In the genomic region with DNA sequence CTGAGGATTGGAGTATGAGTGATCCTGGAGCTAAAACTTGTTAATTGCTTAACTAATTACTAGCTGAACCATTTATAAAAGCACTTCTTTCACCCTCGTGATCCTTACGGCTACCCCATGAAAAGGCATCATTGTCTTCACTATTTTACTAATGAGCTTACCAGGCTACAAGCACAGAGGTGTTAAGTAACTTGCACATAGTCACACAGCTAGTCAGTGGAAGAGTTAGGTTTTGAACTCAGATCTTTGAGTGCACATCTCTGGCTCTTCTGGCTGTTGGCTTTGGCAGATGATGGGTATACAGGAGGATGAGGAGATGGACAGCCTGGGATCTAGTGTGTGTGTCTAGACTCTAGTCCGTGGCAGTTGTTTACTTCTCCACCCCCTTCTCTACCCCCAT, we compare ENCODE assay signal across 23 cellular contexts. TPM values are rescaled to one million over a fixed set of nuclear protein-coding genes. Genes with fewer than 3 reads are reported as not detected.
DNase-seq lines count a peak whose midpoint lies in the region; ATAC-seq, FAIRE-seq and TF ChIP-seq lines count a peak whose summit lies in the region.
"Had no signal": no experiment of that assay in that cellular context is flagged by ENCODE, and none has a peak within 500 bp of the region (broad histone marks: within the 10 kb centered on the region; RNA-seq: fewer than 3 reads in every experiment).

No MANE protein-coding gene starts in this region.

- no peak overlapping the region for H4K8ac ChIP-seq in H1 (ENCODE audit: extremely low read depth, insufficient read depth, low read length)

- H3K79me1 ChIP-seq in H1 (ENCODE audit: low read depth, low read length) = peaks cover 35% of the 10 kb centered on the region

- TF ChIP-seq POLR2A in H1 (IDR thresholded peaks at IDR 0.05; ENCODE audit: control extremely low read depth in 1 of 2, low read depth in 2 of 2, low read length in 2 of 2) = no peak

- H3K4ac ChIP-seq in H1 (replicated peaks; ENCODE audit: insufficient read length, low read depth, low read length) = no peak overlapping the region

- H3K4me2 ChIP-seq in GM23338 (no peak overlapping the region), H1 (ENCODE audit: insufficient read depth in 1 of 2, low read depth in 2 of 2, low read length in 2 of 2) (no peak overlapping the region)

- H3K23ac ChIP-seq in H1 (ENCODE audit: insufficient read length) = no peak overlapping the region

- H3K14ac ChIP-seq in H1 (ENCODE audit: insufficient read length) = no peak overlapping the region

- no peak for TF ChIP-seq CTCF in GM23338 (conservative IDR thresholded peaks at IDR 0.05; ENCODE audit: low read depth in 2 of 2)
- no peak for TF ChIP-seq CTCF in H1 (IDR thresholded peaks at IDR 0.05; ENCODE audit: control extremely low read depth in 1 of 3, insufficient read depth in 1 of 3, low read depth in 1 of 3, low read length in 3 of 3)
- TF ChIP-seq CTCF in nephron progenitor cell (IDR thresholded peaks at IDR 0.05) = no peak
- no peak for TF ChIP-seq CTCF in type B pancreatic cell (conservative IDR thresholded peaks at IDR 0.05)

- WGBS in H1 (ENCODE audit: extremely low coverage in 1 of 2, insufficient coverage in 1 of 2, insufficient read length in 1 of 2, insufficient replicate concordance in 2 of 2, low coverage in 1 of 2, low lambda C conversion rate in 2 of 2, missing lambda C conversion rate in 1 of 2), 2 experiments = 88% methylated on average over 3 of the region's 3 CpGs; no CpG with 5 or more reads in 1 of the 2 experiments

- no peak overlapping the region for H3K4me3 ChIP-seq in GM23338
- no peak overlapping the region for H3K4me3 ChIP-seq in H1 (ENCODE audit: extremely low read depth in 1 of 4, insufficient read depth in 2 of 4, low read depth in 3 of 4, low read length in 4 of 4)
- H3K4me3 ChIP-seq: GM12878, MG63, SJSA1 had no signal

- H3K9ac ChIP-seq in H1 (replicated peaks in 1 of 4; ENCODE audit: extremely low read depth in 1 of 4, low read depth in 3 of 4, low read length in 3 of 4) = no peak overlapping the region

- no peaks in the 10 kb centered on the region for H3K27me3 ChIP-seq in GM23338 (ENCODE audit: insufficient read depth)
- H3K27me3 ChIP-seq in H1 (replicated peaks in 1 of 4; ENCODE audit: control insufficient read depth in 3 of 4, extremely low read depth in 1 of 4, insufficient read depth in 3 of 4, low read length in 3 of 4) = no peaks in the 10 kb centered on the region
- H3K27me3 ChIP-seq: MG63, SJSA1 had no signal

- no peak overlapping the region for H2AK5ac ChIP-seq in H1 (ENCODE audit: low read depth, low read length)

- H3K56ac ChIP-seq in H1 (replicated peaks; ENCODE audit: insufficient read length, low read depth, low read length) = no peak overlapping the region

- peaks cover 79% of the 10 kb centered on the region for H3K79me2 ChIP-seq in GM23338 (replicated peaks; ENCODE audit: insufficient read depth)
- peaks cover 4 to 76% of the 10 kb centered on the region in 2 experiments for H3K79me2 ChIP-seq in H1 (ENCODE audit: control insufficient read depth in 1 of 2, insufficient read depth in 2 of 2, low read length in 2 of 2)

- no peak overlapping the region for H4K5ac ChIP-seq in H1 (ENCODE audit: insufficient read length, low read depth, low read length)

- H3K18ac ChIP-seq in H1 (ENCODE audit: extremely low read depth, low read length) = no peak overlapping the region

- H3K4me3 Mint-ChIP-seq in GM23338 = no peak overlapping the region
- peak overlapping the region; percentile 13 for H3K4me3 Mint-ChIP-seq in nephron progenitor cell
- peak overlapping the region; percentile 78 for H3K4me3 Mint-ChIP-seq in type B pancreatic cell
- H3K4me3 Mint-ChIP-seq: CD4-positive, alpha-beta memory T cell had no signal

- H3K4me1 Mint-ChIP-seq in GM23338 = peaks cover 61% of the 10 kb centered on the region
- H3K4me1 Mint-ChIP-seq in nephron progenitor cell = peaks cover 69% of the 10 kb centered on the region
- H3K4me1 Mint-ChIP-seq in type B pancreatic cell (ENCODE audit: unreplicated experiment) = peaks cover 50% of the 10 kb centered on the region
- H3K4me1 Mint-ChIP-seq: CD4-positive, alpha-beta memory T cell had no signal

- no peak for TF ChIP-seq RAD21 in H1 (IDR thresholded peaks at IDR 0.05 in 1 of 2, conservative IDR thresholded peaks at IDR 0.05 in 1 of 2; ENCODE audit: low read depth in 2 of 2, low read length in 2 of 2)

- no peak for FAIRE-seq in H1 (lab: Jason Lieb, UNC)
- FAIRE-seq: A204.1, GM12878, HTR-8/SVneo had no signal

- H3K9me3 Mint-ChIP-seq in GM23338 (no peaks in the 10 kb centered on the region), nephron progenitor cell (no peaks in the 10 kb centered on the region), type B pancreatic cell (no peaks in the 10 kb centered on the region)
- H3K9me3 Mint-ChIP-seq: CD4-positive, alpha-beta memory T cell; H9 had no signal

- H2AFZ ChIP-seq in GM23338 (no peak overlapping the region), H1 (ENCODE audit: low read length) (no peak overlapping the region)

- no peak overlapping the region for H4K91ac ChIP-seq in H1 (replicated peaks; ENCODE audit: insufficient read length, low read length)

- H2BK5ac ChIP-seq in H1 (ENCODE audit: low read depth, low read length) = no peak overlapping the region

- H3K4me1 ChIP-seq in GM23338 (ENCODE audit: insufficient read depth) = peaks cover 32% of the 10 kb centered on the region
- H3K4me1 ChIP-seq in H1 (replicated peaks in 1 of 4; ENCODE audit: control insufficient read depth in 3 of 4, insufficient read depth in 4 of 4, low read length in 3 of 4) = peaks cover 14 to 34% (median 26%) of the 10 kb centered on the region in 4 experiments

- no peak overlapping the region for H2BK120ac ChIP-seq in H1 (replicated peaks; ENCODE audit: low read depth, low read length)

- no peak overlapping the region for H3K27ac ChIP-seq in GM23338 (ENCODE audit: low read depth)
- H3K27ac ChIP-seq in H1 (ENCODE audit: low read depth, low read length) = no peak overlapping the region
- H3K27ac ChIP-seq: SJSA1 had no signal

- H3K27ac Mint-ChIP-seq in GM23338 (0 out of 2 replicates have a peak overlapping the region, but pooled peaks have one; percentile 14), nephron progenitor cell (peak overlapping the region; percentile 39), type B pancreatic cell (no peak overlapping the region)
- H3K27ac Mint-ChIP-seq: CD4-positive, alpha-beta memory T cell had no signal

- H4K20me1 ChIP-seq in GM23338 (replicated peaks; ENCODE audit: insufficient read depth) = peaks cover 22% of the 10 kb centered on the region
- H4K20me1 ChIP-seq in H1 (replicated peaks in 1 of 2; ENCODE audit: control insufficient read depth in 1 of 2, insufficient read depth in 2 of 2, low read length in 2 of 2) = peaks cover 8 to 15% of the 10 kb centered on the region in 2 experiments

- no peak overlapping the region for H2BK15ac ChIP-seq in H1 (ENCODE audit: low read length)

- H3K36me3 ChIP-seq in GM23338 (ENCODE audit: insufficient read depth) = no peaks in the 10 kb centered on the region; the same call in 1 of the 2 replicates
- peaks cover under 1 to 12% (median 3%) of the 10 kb centered on the region in 4 experiments; a peak in 3 of 8 replicates for H3K36me3 ChIP-seq in H1 (ENCODE audit: control insufficient read depth in 2 of 4, insufficient read depth in 4 of 4, low read length in 3 of 4)
- H3K36me3 ChIP-seq: MG63, SJSA1 had no signal

- no peaks in the 10 kb centered on the region for H3K9me3 ChIP-seq in H1 (ENCODE audit: insufficient read depth in 2 of 2, low read depth in 1 of 2, low read length in 1 of 2)
- H3K9me3 ChIP-seq: MG63, SJSA1 had no signal

- no peak overlapping the region; the same call in 1 of the 2 replicates for H2BK12ac ChIP-seq in H1 (ENCODE audit: low read depth, low read length)

- TF ChIP-seq EP300 in H1 (IDR thresholded peaks at IDR 0.05; ENCODE audit: borderline replicate concordance in 1 of 2, low read depth in 2 of 2, low read length in 2 of 2) = no peak

- H3K36me3 Mint-ChIP-seq in GM23338 (ENCODE audit: low read depth) (peaks cover 18% of the 10 kb centered on the region), nephron progenitor cell (ENCODE audit: low read depth) (peaks cover 10% of the 10 kb centered on the region), type B pancreatic cell (peaks cover 15% of the 10 kb centered on the region)
- H3K36me3 Mint-ChIP-seq: CD4-positive, alpha-beta memory T cell had no signal

- no peaks in the 10 kb centered on the region for H3F3A ChIP-seq in GM23338 (replicated peaks; ENCODE audit: low read depth)

- no peaks in the 10 kb centered on the region for H3K23me2 ChIP-seq in H1 (ENCODE audit: low read depth, low read length)

- H3K27me3 Mint-ChIP-seq in GM23338 (ENCODE audit: insufficient read depth, low read depth, poor library complexity) (peaks cover 7% of the 10 kb centered on the region), nephron progenitor cell (ENCODE audit: low read depth, poor library complexity) (no peaks in the 10 kb centered on the region), type B pancreatic cell (no peaks in the 10 kb centered on the region)

- no peak overlapping the region for H2BK20ac ChIP-seq in H1 (ENCODE audit: low read length)

- POLR2A ChIA-PET in H1 (lab: Charles Lee; ENCODE audit: partially characterized antibody) = interaction anchor here (1.2 to 1.6 kb wide), 2 partner anchors 15 to 36 kb away, joined by 5 read pairs; no protein-coding TSS in a partner anchor

- CTCF ChIA-PET in H1 (lab: Charles Lee; ENCODE audit: partially characterized antibody) = interaction anchor here (0.7 to 8.5 kb wide), 7 partner anchors 9 to 124 kb away, joined by 3 to 70 read pairs (median 4); a partner anchor contains a TSS

- no peaks in the 10 kb centered on the region for H3K9me2 ChIP-seq in GM23338 (ENCODE audit: insufficient read depth)

- DNase-seq in GM23338 (ENCODE audit: low spot score) (no peak), H1 (ENCODE audit: low read depth in 1 of 2, low spot score in 2 of 2) (no peak), nephron progenitor cell (no peak), type B pancreatic cell (ENCODE audit: extremely low spot score, unreplicated experiment) (no peak)
- DNase-seq: CD4-positive, alpha-beta memory T cell; COR-L47; DMS79; EL; GDM1; H9; KG1; MG63; NCI-H2029; NCI-H526 treated with DMSO at 0.1 percent for 48 hours; Right ventricle myocardium superior; RPMI8226 had no signal

- no peak for ATAC-seq in GM23338
- no peak for ATAC-seq in GM18861 (IDR thresholded peaks at IDR 0.05; ENCODE audit: unreplicated experiment)
- ATAC-seq in HG03457 (IDR thresholded peaks at IDR 0.05; ENCODE audit: unreplicated experiment) = no peak
- no peak for ATAC-seq in GM21825 (IDR thresholded peaks at IDR 0.05; ENCODE audit: unreplicated experiment)
- ATAC-seq: GM12878 had no signal

RNA-seq across cellular contexts. Expression of a gene that starts 11.6 kb away (rescaled TPM):
- 42.8 and 51.3 TPM in 2 replicates for total RNA-seq in GM23338 (2014; rRNA removed; shearing (Covaris generic))
- polyA plus RNA-seq in GM23338 (2016; fragmentation: Nextera tagmentation; extraction: Ambion mirVana) (16.8 and 17.7 TPM in 2 replicates), H1 (2011; rRNA removed) (112 and 118 TPM in 2 replicates)
- total RNA-seq in H1 (2021; fragmentation: NEBNext Ultra II Directional; extraction: Animal tissue kit (Norgen Biotek cat#: 25700)) = 62.5 TPM in 2 replicates
- 75.0 TPM for polyA plus RNA-seq in H1 (2011; cell fraction: cytosol; rRNA removed)
- 107 TPM for polyA plus RNA-seq in H1 (2011; cell fraction: nucleus; rRNA removed)
- polyA plus RNA-seq in H1 (2012, experiment 1 of 2) = 42.1 to 48.3 TPM (median 44.3 TPM) in 4 replicates
- 34.6 TPM for polyA plus RNA-seq in H1 (2012, experiment 2 of 2)
- polyA plus RNA-seq in H1 (2013, experiment 1 of 2) = 52.7 TPM
- 58.7 TPM for polyA plus RNA-seq in H1 (2013, experiment 2 of 2)
- polyA minus RNA-seq in H1 (2011; rRNA and poly(A)+ RNA removed) = 62.0 and 65.0 TPM in 2 replicates
- 27.4 TPM for polyA minus RNA-seq in H1 (2011; cell fraction: cytosol; rRNA and poly(A)+ RNA removed)
- polyA minus RNA-seq in H1 (2011; cell fraction: nucleus; rRNA and poly(A)+ RNA removed) = 26.2 TPM
- 19.8 and 67.3 TPM in 2 replicates for total RNA-seq in type B pancreatic cell (ENCODE audit: low replicate concordance)
- total RNA-seq: CD4-positive, alpha-beta memory T cell had no signal
- polyA plus RNA-seq: CD4-positive, alpha-beta memory T cell had no signal

RNA-seq across cellular contexts. Expression of a gene that starts 45.1 kb away (rescaled TPM):
- 0.50 and 0.69 TPM in 2 replicates for total RNA-seq in GM23338 (2014; rRNA removed; shearing (Covaris generic))
- polyA plus RNA-seq in GM23338 (2016; fragmentation: Nextera tagmentation; extraction: Ambion mirVana) (0.78 and 0.89 TPM in 2 replicates), H1 (2011; rRNA removed) (0.91 and 1.2 TPM in 2 replicates)
- 0.39 and 0.48 TPM in 2 replicates for total RNA-seq in H1 (2021; fragmentation: NEBNext Ultra II Directional; extraction: Animal tissue kit (Norgen Biotek cat#: 25700))
- 0.75 TPM for polyA plus RNA-seq in H1 (2011; cell fraction: cytosol; rRNA removed)
- 2.0 TPM for polyA plus RNA-seq in H1 (2011; cell fraction: nucleus; rRNA removed)
- 0.61 to 0.89 TPM (median 0.72 TPM) in 4 replicates for polyA plus RNA-seq in H1 (2012, experiment 1 of 2)
- polyA plus RNA-seq in H1 (2012, experiment 2 of 2) = 0.30 TPM
- polyA plus RNA-seq in H1 (2013, experiment 1 of 2) = 0.59 TPM
- polyA plus RNA-seq in H1 (2013, experiment 2 of 2) = 0.46 TPM
- polyA minus RNA-seq in H1 (2011; rRNA and poly(A)+ RNA removed) = 0.27 and 0.98 TPM in 2 replicates
- not detected for polyA minus RNA-seq in H1 (2011; cell fraction: cytosol; rRNA and poly(A)+ RNA removed)
- polyA minus RNA-seq in H1 (2011; cell fraction: nucleus; rRNA and poly(A)+ RNA removed) = 0.80 TPM
- total RNA-seq in type B pancreatic cell (ENCODE audit: low replicate concordance) = 0.48 and 2.2 TPM in 2 replicates
- total RNA-seq: Right ventricle myocardium superior had no signal
- polyA plus RNA-seq: CD4-positive, alpha-beta memory T cell had no signal
